ENCODE assay signal across 27 cellular contexts in genomic region chr1:25048728-25049127, GRCh38.
"Had no signal": no experiment of that assay in that cellular context is flagged by ENCODE, and none has a peak within 500 bp of the region (broad histone marks: within the 10 kb centered on the region; RNA-seq: fewer than 3 reads in every experiment).

No MANE protein-coding gene starts in this region.

- H3K9me3 Mint-ChIP-seq: activated CD4-positive, alpha-beta T cell treated with anti-CD3 and anti-CD28 coated beads, Interleukin-2, amount 10 ng/mL, durations not matched to agents 24 days and 14 days; activated naive CD4-positive, alpha-beta T cell treated with anti-CD3 and anti-CD28 coated beads for 36 hours; activated naive CD4-positive, alpha-beta T cell treated with anti-CD3 and anti-CD28 coated beads, Interleukin-2, amount 50 U/mL, for 24 hours; activated T-helper 1 cell treated with anti-CD3 and anti-CD28 coated beads, Interleukin-12 subunit alpha, Interleukin-12 subunit beta, Interleukin-2, Interleukin-4 antibody, amounts not matched to agents 30 ng/mL and 10 ng/mL and 1 ng/mL, durations not matched to agents 14 hours and 24 hours and 36 hours; activated T-helper 2 cell treated with anti-CD3 and anti-CD28 coated beads, Interferon-gamma antibody, Interleukin-2, Interleukin-4, amounts not matched to agents 10 μg/mL and 5 μg/mL and 100 μg/mL, durations not matched to agents 14 hours and 24 hours and 36 hours; T-helper 2 cell treated with Interferon-gamma antibody and Interleukin-4, amounts not matched to agents 5 μg/mL and 100 μg/mL, for 36 hours had no signal

- H3K36me3 ChIP-seq: colonic mucosa had no signal

- H3K36me3 Mint-ChIP-seq: activated CD4-positive, alpha-beta memory T cell treated with anti-CD3 and anti-CD28 coated beads for 36 hours; activated naive CD4-positive, alpha-beta T cell treated with anti-CD3 and anti-CD28 coated beads, Interleukin-2, amount 50 U/mL, for 24 hours; activated naive CD8-positive, alpha-beta T cell treated with anti-CD3 and anti-CD28 coated beads, Interleukin-2, amount 10 ng/mL, durations not matched to agents 7 days and 5 days had no signal

- ATAC-seq: activated CD4-positive, alpha-beta T cell treated with anti-CD3 and anti-CD28 coated beads for 36 hours; activated CD8-positive, alpha-beta memory T cell treated with anti-CD3 and anti-CD28 coated beads, Interleukin-2, amount 10 ng/mL, durations not matched to agents 7 days and 5 days; activated CD8-positive, alpha-beta T cell treated with anti-CD3 and anti-CD28 coated beads, Interleukin-2, amount 10 ng/mL, durations not matched to agents 7 days and 5 days; esophagus mucosa; T-helper 17 cell had no signal

- H3K27me3 ChIP-seq: colonic mucosa had no signal

- H3K9me3 ChIP-seq: colonic mucosa had no signal

- H3K4me3 Mint-ChIP-seq: activated CD4-positive, alpha-beta memory T cell treated with anti-CD3 and anti-CD28 coated beads for 36 hours; activated CD4-positive, alpha-beta T cell treated with anti-CD3 and anti-CD28 coated beads for 36 hours; activated CD4-positive, alpha-beta T cell treated with anti-CD3 and anti-CD28 coated beads, Interleukin-2, amount 10 ng/mL, durations not matched to agents 24 days and 14 days; activated CD8-positive, alpha-beta memory T cell treated with anti-CD3 and anti-CD28 coated beads, Interleukin-2, amount 10 ng/mL, durations not matched to agents 7 days and 5 days; activated CD8-positive, alpha-beta T cell treated with anti-CD3 and anti-CD28 coated beads, Interleukin-2, amount 10 ng/mL, durations not matched to agents 7 days and 5 days; activated naive CD4-positive, alpha-beta T cell treated with anti-CD3 and anti-CD28 coated beads for 36 hours; activated naive CD4-positive, alpha-beta T cell treated with anti-CD3 and anti-CD28 coated beads, Interleukin-2, amount 50 U/mL, for 24 hours; activated naive CD8-positive, alpha-beta T cell treated with anti-CD3 and anti-CD28 coated beads, Interleukin-2, amount 10 ng/mL, durations not matched to agents 7 days and 5 days; activated T-helper 1 cell treated with anti-CD3 and anti-CD28 coated beads, Interleukin-12 subunit alpha, Interleukin-12 subunit beta, Interleukin-2, Interleukin-4 antibody, amounts not matched to agents 30 ng/mL and 10 ng/mL and 1 ng/mL, durations not matched to agents 14 hours and 24 hours and 36 hours; endodermal cell; T-helper 17 cell; T-helper 2 cell treated with Interferon-gamma antibody and Interleukin-4, amounts not matched to agents 5 μg/mL and 100 μg/mL, for 36 hours had no signal

- H3K27ac Mint-ChIP-seq: activated CD4-positive, alpha-beta memory T cell treated with anti-CD3 and anti-CD28 coated beads for 36 hours; activated CD4-positive, alpha-beta T cell treated with anti-CD3 and anti-CD28 coated beads for 36 hours; activated CD4-positive, alpha-beta T cell treated with anti-CD3 and anti-CD28 coated beads, Interleukin-2, amount 10 ng/mL, durations not matched to agents 24 days and 14 days; activated CD8-positive, alpha-beta memory T cell treated with anti-CD3 and anti-CD28 coated beads, Interleukin-2, amount 10 ng/mL, durations not matched to agents 7 days and 5 days; activated CD8-positive, alpha-beta T cell treated with anti-CD3 and anti-CD28 coated beads, Interleukin-2, amount 10 ng/mL, durations not matched to agents 7 days and 5 days; activated naive CD4-positive, alpha-beta T cell treated with anti-CD3 and anti-CD28 coated beads for 36 hours; activated naive CD8-positive, alpha-beta T cell treated with anti-CD3 and anti-CD28 coated beads, Interleukin-2, amount 10 ng/mL, durations not matched to agents 7 days and 5 days; activated T-helper 1 cell treated with anti-CD3 and anti-CD28 coated beads, Interleukin-12 subunit alpha, Interleukin-12 subunit beta, Interleukin-2, Interleukin-4 antibody, amounts not matched to agents 30 ng/mL and 10 ng/mL and 1 ng/mL, durations not matched to agents 14 hours and 24 hours and 36 hours; activated T-helper 2 cell treated with anti-CD3 and anti-CD28 coated beads, Interferon-gamma antibody, Interleukin-2, Interleukin-4, amounts not matched to agents 10 μg/mL and 5 μg/mL and 100 μg/mL, durations not matched to agents 14 hours and 24 hours and 36 hours; endodermal cell; T-helper 17 cell; T-helper 2 cell treated with Interferon-gamma antibody and Interleukin-4, amounts not matched to agents 5 μg/mL and 100 μg/mL, for 36 hours had no signal

- H3K4me1 ChIP-seq: colonic mucosa had no signal

- H3K4me1 Mint-ChIP-seq: activated CD4-positive, alpha-beta T cell treated with anti-CD3 and anti-CD28 coated beads for 36 hours; activated CD4-positive, alpha-beta T cell treated with anti-CD3 and anti-CD28 coated beads, Interleukin-2, amount 10 ng/mL, durations not matched to agents 24 days and 14 days; activated CD8-positive, alpha-beta memory T cell treated with anti-CD3 and anti-CD28 coated beads, Interleukin-2, amount 10 ng/mL, durations not matched to agents 7 days and 5 days; activated naive CD4-positive, alpha-beta T cell treated with anti-CD3 and anti-CD28 coated beads, Interleukin-2, amount 50 U/mL, for 24 hours; activated naive CD8-positive, alpha-beta T cell treated with anti-CD3 and anti-CD28 coated beads, Interleukin-2, amount 10 ng/mL, durations not matched to agents 7 days and 5 days; endodermal cell had no signal

- DNase-seq: activated CD4-positive, alpha-beta memory T cell treated with anti-CD3 and anti-CD28 coated beads for 36 hours; activated CD4-positive, alpha-beta T cell treated with anti-CD3 and anti-CD28 coated beads for 36 hours; activated CD4-positive, alpha-beta T cell treated with anti-CD3 and anti-CD28 coated beads, Interleukin-2, amount 10 ng/mL, durations not matched to agents 24 days and 14 days; activated CD4-positive, CD25-positive, alpha-beta regulatory T cell; activated CD4-positive, CD25-positive, alpha-beta regulatory T cell treated with anti-CD3 and anti-CD28 coated beads, Interleukin-2, amount 50 U/mL, for 72 hours; activated CD8-positive, alpha-beta memory T cell treated with anti-CD3 and anti-CD28 coated beads, Interleukin-2, amount 10 ng/mL, durations not matched to agents 7 days and 5 days; activated CD8-positive, alpha-beta memory T cell treated with anti-CD3 and anti-CD28 coated beads, Interleukin-2, amount 50 U/mL, for 4 hours; activated CD8-positive, alpha-beta T cell treated with anti-CD3 and anti-CD28 coated beads, Interleukin-2, amount 10 ng/mL, durations not matched to agents 7 days and 5 days; activated effector memory CD4-positive, alpha-beta T cell treated with anti-CD3 and anti-CD28 coated beads, Interleukin-2, amount 50 U/mL, for 16 hours; activated naive CD4-positive, alpha-beta T cell treated with anti-CD3 and anti-CD28 coated beads for 36 hours; activated naive CD8-positive, alpha-beta T cell treated with anti-CD3 and anti-CD28 coated beads, Interleukin-2, amount 10 ng/mL, durations not matched to agents 7 days and 5 days; activated T-cell treated with anti-CD3 and anti-CD28 coated beads, Interleukin-2, amount 50 U/mL, for 1 hour; activated T-cell treated with anti-CD3 and anti-CD28 coated beads, Interleukin-2, amount 50 U/mL, for 48 hours; amniotic stem cell; cerebellar nuclear complex; colonic mucosa; effector memory CD4-positive, alpha-beta T cell; endodermal cell; foreskin fibroblast; T-helper 1 cell; T-helper 17 cell; T1000 had no signal

- H3K4me3 ChIP-seq: colonic mucosa had no signal

- H3K27ac ChIP-seq: colonic mucosa had no signal
